Comparison of ENCODE assay signal across 28 cellular contexts in genomic region chr5:16406023-16406422, GRCh38.
"Had no signal": no experiment of that assay in that cellular context is flagged by ENCODE, and none has a peak within 500 bp of the region (broad histone marks: within the 10 kb centered on the region; RNA-seq: fewer than 3 reads in every experiment).

No MANE protein-coding gene starts in this region.

- FAIRE-seq: bronchial epithelial cell, frontal cortex had no signal

- H3K4me1 Mint-ChIP-seq: activated CD4-positive, alpha-beta T cell treated with anti-CD3 and anti-CD28 coated beads for 36 hours; activated CD4-positive, alpha-beta T cell treated with anti-CD3 and anti-CD28 coated beads, Interleukin-2, amount 10 ng/mL, durations not matched to agents 24 days and 14 days; activated CD8-positive, alpha-beta memory T cell treated with anti-CD3 and anti-CD28 coated beads, Interleukin-2, amount 10 ng/mL, durations not matched to agents 7 days and 5 days; activated naive CD4-positive, alpha-beta T cell treated with anti-CD3 and anti-CD28 coated beads, Interleukin-2, amount 50 U/mL, for 24 hours; activated naive CD8-positive, alpha-beta T cell treated with anti-CD3 and anti-CD28 coated beads for 36 hours; brain; central memory CD8-positive, alpha-beta T cell had no signal

- H3K9me3 ChIP-seq: ascending aorta had no signal

- H3K27me3 Mint-ChIP-seq: activated CD4-positive, alpha-beta T cell treated with anti-CD3 and anti-CD28 coated beads, Interleukin-2, amount 10 ng/mL, durations not matched to agents 24 days and 14 days; activated CD8-positive, alpha-beta memory T cell treated with anti-CD3 and anti-CD28 coated beads, Interleukin-2, amount 10 ng/mL, durations not matched to agents 7 days and 5 days; activated naive CD4-positive, alpha-beta T cell treated with anti-CD3 and anti-CD28 coated beads, Interleukin-2, amount 50 U/mL, for 24 hours; activated naive CD8-positive, alpha-beta T cell treated with anti-CD3 and anti-CD28 coated beads for 36 hours; dendritic cell treated with granulocyte-macrophage colony-stimulating factor and Interleukin-4, amounts not matched to agents 40 ng/mL and 50 ng/mL, for 4 days had no signal

- H3K27ac Mint-ChIP-seq: activated CD4-positive, alpha-beta memory T cell treated with anti-CD3 and anti-CD28 coated beads for 36 hours; activated CD4-positive, alpha-beta T cell treated with anti-CD3 and anti-CD28 coated beads for 36 hours; activated CD4-positive, alpha-beta T cell treated with anti-CD3 and anti-CD28 coated beads, Interleukin-2, amount 10 ng/mL, durations not matched to agents 24 days and 14 days; activated CD8-positive, alpha-beta memory T cell treated with anti-CD3 and anti-CD28 coated beads, Interleukin-2, amount 10 ng/mL, durations not matched to agents 7 days and 5 days; activated CD8-positive, alpha-beta T cell treated with anti-CD3 and anti-CD28 coated beads, Interleukin-2, amount 10 ng/mL, durations not matched to agents 7 days and 5 days; activated naive CD4-positive, alpha-beta T cell treated with anti-CD3 and anti-CD28 coated beads for 36 hours; activated naive CD4-positive, alpha-beta T cell treated with anti-CD3 and anti-CD28 coated beads, Interleukin-2, amount 50 U/mL, for 24 hours; activated naive CD8-positive, alpha-beta T cell treated with anti-CD3 and anti-CD28 coated beads for 36 hours; activated T-helper 1 cell treated with anti-CD3 and anti-CD28 coated beads, Interleukin-12 subunit alpha, Interleukin-12 subunit beta, Interleukin-2, Interleukin-4 antibody, amounts not matched to agents 30 ng/mL and 10 ng/mL and 1 ng/mL, durations not matched to agents 14 hours and 24 hours and 36 hours; activated T-helper 2 cell treated with anti-CD3 and anti-CD28 coated beads, Interferon-gamma antibody, Interleukin-2, Interleukin-4, amounts not matched to agents 10 μg/mL and 5 μg/mL and 100 μg/mL, durations not matched to agents 14 hours and 24 hours and 36 hours; brain; dendritic cell treated with granulocyte-macrophage colony-stimulating factor and Interleukin-4, amounts not matched to agents 40 ng/mL and 50 ng/mL, for 4 days; effector memory CD8-positive, alpha-beta T cell had no signal

- H3K4me1 ChIP-seq: ascending aorta had no signal

- H3K9me3 Mint-ChIP-seq: activated CD4-positive, alpha-beta memory T cell treated with anti-CD3 and anti-CD28 coated beads for 36 hours; activated naive CD4-positive, alpha-beta T cell treated with anti-CD3 and anti-CD28 coated beads for 36 hours; activated naive CD8-positive, alpha-beta T cell treated with anti-CD3 and anti-CD28 coated beads for 36 hours; activated T-helper 1 cell treated with anti-CD3 and anti-CD28 coated beads, Interleukin-12 subunit alpha, Interleukin-12 subunit beta, Interleukin-2, Interleukin-4 antibody, amounts not matched to agents 30 ng/mL and 10 ng/mL and 1 ng/mL, durations not matched to agents 14 hours and 24 hours and 36 hours; activated T-helper 2 cell treated with anti-CD3 and anti-CD28 coated beads, Interferon-gamma antibody, Interleukin-2, Interleukin-4, amounts not matched to agents 10 μg/mL and 5 μg/mL and 100 μg/mL, durations not matched to agents 14 hours and 24 hours and 36 hours; dendritic cell treated with granulocyte-macrophage colony-stimulating factor and Interleukin-4, amounts not matched to agents 40 ng/mL and 50 ng/mL, for 4 days had no signal

- DNase-seq: activated CD4-positive, alpha-beta memory T cell treated with anti-CD3 and anti-CD28 coated beads for 36 hours; activated CD4-positive, alpha-beta T cell treated with anti-CD3 and anti-CD28 coated beads for 36 hours; activated CD4-positive, alpha-beta T cell treated with anti-CD3 and anti-CD28 coated beads, Interleukin-2, amount 10 ng/mL, durations not matched to agents 24 days and 14 days; activated CD4-positive, CD25-positive, alpha-beta regulatory T cell; activated CD4-positive, CD25-positive, alpha-beta regulatory T cell treated with anti-CD3 and anti-CD28 coated beads, Interleukin-2, amount 50 U/mL, for 72 hours; activated CD8-positive, alpha-beta memory T cell treated with anti-CD3 and anti-CD28 coated beads, Interleukin-2, amount 10 ng/mL, durations not matched to agents 7 days and 5 days; activated CD8-positive, alpha-beta memory T cell treated with anti-CD3 and anti-CD28 coated beads, Interleukin-2, amount 50 U/mL, for 4 hours; activated CD8-positive, alpha-beta T cell treated with anti-CD3 and anti-CD28 coated beads, Interleukin-2, amount 10 ng/mL, durations not matched to agents 7 days and 5 days; activated effector memory CD4-positive, alpha-beta T cell treated with anti-CD3 and anti-CD28 coated beads, Interleukin-2, amount 50 U/mL, for 16 hours; activated naive CD4-positive, alpha-beta T cell treated with anti-CD3 and anti-CD28 coated beads for 36 hours; activated naive CD8-positive, alpha-beta T cell treated with anti-CD3 and anti-CD28 coated beads for 36 hours; activated T-cell treated with anti-CD3 and anti-CD28 coated beads, Interleukin-2, amount 50 U/mL, for 1 hour; activated T-cell treated with anti-CD3 and anti-CD28 coated beads, Interleukin-2, amount 50 U/mL, for 48 hours; dorsolateral prefrontal cortex; effector memory CD8-positive, alpha-beta T cell; foreskin fibroblast; head of caudate nucleus; T-helper 2 cell had no signal

- H3K36me3 ChIP-seq: ascending aorta had no signal

- H3K27ac ChIP-seq: ascending aorta, coronary artery, dorsolateral prefrontal cortex had no signal

- H3K4me3 Mint-ChIP-seq: activated CD4-positive, alpha-beta memory T cell treated with anti-CD3 and anti-CD28 coated beads for 36 hours; activated CD4-positive, alpha-beta T cell treated with anti-CD3 and anti-CD28 coated beads for 36 hours; activated CD4-positive, alpha-beta T cell treated with anti-CD3 and anti-CD28 coated beads, Interleukin-2, amount 10 ng/mL, durations not matched to agents 24 days and 14 days; activated CD8-positive, alpha-beta memory T cell treated with anti-CD3 and anti-CD28 coated beads, Interleukin-2, amount 10 ng/mL, durations not matched to agents 7 days and 5 days; activated CD8-positive, alpha-beta T cell treated with anti-CD3 and anti-CD28 coated beads, Interleukin-2, amount 10 ng/mL, durations not matched to agents 7 days and 5 days; activated naive CD4-positive, alpha-beta T cell treated with anti-CD3 and anti-CD28 coated beads for 36 hours; activated naive CD4-positive, alpha-beta T cell treated with anti-CD3 and anti-CD28 coated beads, Interleukin-2, amount 50 U/mL, for 24 hours; activated naive CD8-positive, alpha-beta T cell treated with anti-CD3 and anti-CD28 coated beads for 36 hours; activated T-helper 1 cell treated with anti-CD3 and anti-CD28 coated beads, Interleukin-12 subunit alpha, Interleukin-12 subunit beta, Interleukin-2, Interleukin-4 antibody, amounts not matched to agents 30 ng/mL and 10 ng/mL and 1 ng/mL, durations not matched to agents 14 hours and 24 hours and 36 hours; brain; central memory CD8-positive, alpha-beta T cell; dendritic cell treated with granulocyte-macrophage colony-stimulating factor and Interleukin-4, amounts not matched to agents 40 ng/mL and 50 ng/mL, for 4 days; effector memory CD8-positive, alpha-beta T cell had no signal

- H3K4me3 ChIP-seq: ascending aorta, coronary artery, dorsolateral prefrontal cortex had no signal

- ATAC-seq: activated CD4-positive, alpha-beta T cell treated with anti-CD3 and anti-CD28 coated beads for 36 hours; activated CD8-positive, alpha-beta memory T cell treated with anti-CD3 and anti-CD28 coated beads, Interleukin-2, amount 10 ng/mL, durations not matched to agents 7 days and 5 days; activated CD8-positive, alpha-beta T cell treated with anti-CD3 and anti-CD28 coated beads, Interleukin-2, amount 10 ng/mL, durations not matched to agents 7 days and 5 days; effector memory CD8-positive, alpha-beta T cell had no signal

- H3K36me3 Mint-ChIP-seq: activated CD4-positive, alpha-beta memory T cell treated with anti-CD3 and anti-CD28 coated beads for 36 hours; activated CD8-positive, alpha-beta memory T cell treated with anti-CD3 and anti-CD28 coated beads, Interleukin-2, amount 10 ng/mL, durations not matched to agents 7 days and 5 days; activated naive CD4-positive, alpha-beta T cell treated with anti-CD3 and anti-CD28 coated beads, Interleukin-2, amount 50 U/mL, for 24 hours; activated naive CD8-positive, alpha-beta T cell treated with anti-CD3 and anti-CD28 coated beads for 36 hours; brain had no signal

- H3K27me3 ChIP-seq: ascending aorta, dorsolateral prefrontal cortex had no signal
